Comparison of ENCODE assay signal across 8 cellular contexts in the genomic region with DNA sequence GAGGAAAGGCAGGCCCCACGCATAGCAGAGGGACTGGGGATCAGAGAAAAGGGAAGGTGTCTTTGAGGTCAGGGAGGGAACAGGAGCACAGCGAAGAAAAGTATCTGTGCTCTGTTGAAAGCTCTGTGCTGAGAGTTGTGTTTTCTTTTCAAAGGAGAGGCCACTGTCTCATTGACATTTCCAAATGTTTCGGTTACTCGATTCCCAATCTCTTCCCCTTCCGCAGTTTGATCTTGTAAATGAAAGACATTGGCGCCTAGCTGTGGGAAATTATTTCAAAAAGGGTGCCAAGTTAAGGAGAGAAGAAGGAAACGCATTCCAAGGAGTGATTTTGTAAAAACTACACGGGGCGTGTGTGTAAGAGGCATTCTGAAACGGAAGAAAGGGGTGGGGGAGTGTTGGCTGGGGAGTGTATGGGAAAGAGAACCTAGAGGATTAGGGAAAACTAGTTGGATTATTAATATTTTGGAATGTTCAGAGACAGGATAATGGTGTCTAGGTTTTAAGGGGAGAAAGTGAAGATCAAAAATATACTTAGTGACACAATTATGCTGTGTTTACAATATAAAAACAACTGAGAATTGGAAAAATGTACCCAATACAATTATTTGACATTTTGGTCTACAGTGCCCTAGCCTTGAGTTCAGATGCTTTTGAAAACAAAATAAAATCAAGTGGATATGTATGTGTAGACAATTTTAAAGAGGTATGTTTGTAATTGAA. TPM values are rescaled to one million over a fixed set of nuclear protein-coding genes. Genes with fewer than 3 reads are reported as not detected.
A peak's percentile ranks its signal among the peaks of the same experiment; 100 is the strongest.
DNase-seq lines count a peak whose midpoint lies in the region; ATAC-seq lines count a peak whose summit lies in the region.

No MANE protein-coding gene starts in this region.

- peak; percentile 16 for DNase-seq in DMS53 treated with DMSO at 0.1 percent for 48 hours (lab: John Stamatoyannopoulos, UW; ENCODE audit: unreplicated experiment)
- DNase-seq in DMS53 (lab: John Stamatoyannopoulos, UW), result no peak
- no peak for DNase-seq in activated T-helper 1 cell treated with anti-CD3 and anti-CD28 coated beads, Interleukin-12 subunit alpha, Interleukin-12 subunit beta, Interleukin-2, Interleukin-4 antibody, amounts not matched to agents 30 ng/mL and 10 ng/mL and 1 ng/mL, durations not matched to agents 14 hours and 24 hours and 36 hours (ENCODE audit: low spot score)
- DNase-seq in left ventricle myocardium superior, result no peak
- DNase-seq in skeletal muscle cell (ENCODE audit: low read depth), result no peak
- DNase-seq in NCI-H1694 (lab: John Stamatoyannopoulos, UW), result no peak

- H3K4me1 Mint-ChIP-seq in activated T-helper 1 cell treated with anti-CD3 and anti-CD28 coated beads, Interleukin-12 subunit alpha, Interleukin-12 subunit beta, Interleukin-2, Interleukin-4 antibody, amounts not matched to agents 30 ng/mL and 10 ng/mL and 1 ng/mL, durations not matched to agents 14 hours and 24 hours and 36 hours (ENCODE audit: low read depth), result peaks cover 39% of the 10 kb centered on the region

- no peaks in the 10 kb centered on the region for H3K27me3 Mint-ChIP-seq in activated T-helper 1 cell treated with anti-CD3 and anti-CD28 coated beads, Interleukin-12 subunit alpha, Interleukin-12 subunit beta, Interleukin-2, Interleukin-4 antibody, amounts not matched to agents 30 ng/mL and 10 ng/mL and 1 ng/mL, durations not matched to agents 14 hours and 24 hours and 36 hours (ENCODE audit: insufficient read depth)

- ATAC-seq in HG03280 (IDR thresholded peaks at IDR 0.05; ENCODE audit: unreplicated experiment) (peak; percentile 4), left ventricle myocardium superior (peak; percentile 13), GM19328 (IDR thresholded peaks at IDR 0.05; ENCODE audit: unreplicated experiment) (no peak)

- peaks cover 4% of the 10 kb centered on the region for H3K36me3 Mint-ChIP-seq in activated T-helper 1 cell treated with anti-CD3 and anti-CD28 coated beads, Interleukin-12 subunit alpha, Interleukin-12 subunit beta, Interleukin-2, Interleukin-4 antibody, amounts not matched to agents 30 ng/mL and 10 ng/mL and 1 ng/mL, durations not matched to agents 14 hours and 24 hours and 36 hours (ENCODE audit: low read depth)

- peak overlapping the region; percentile 59 for H3K4me3 ChIP-seq in skeletal muscle cell (ENCODE audit: low read depth, low read length)

- H3K9me3 Mint-ChIP-seq in activated T-helper 1 cell treated with anti-CD3 and anti-CD28 coated beads, Interleukin-12 subunit alpha, Interleukin-12 subunit beta, Interleukin-2, Interleukin-4 antibody, amounts not matched to agents 30 ng/mL and 10 ng/mL and 1 ng/mL, durations not matched to agents 14 hours and 24 hours and 36 hours, result no peaks in the 10 kb centered on the region

- H3K27ac Mint-ChIP-seq in activated T-helper 1 cell treated with anti-CD3 and anti-CD28 coated beads, Interleukin-12 subunit alpha, Interleukin-12 subunit beta, Interleukin-2, Interleukin-4 antibody, amounts not matched to agents 30 ng/mL and 10 ng/mL and 1 ng/mL, durations not matched to agents 14 hours and 24 hours and 36 hours, result peak overlapping the region; percentile 28

- peak overlapping the region; percentile 93 for H3K4me3 Mint-ChIP-seq in activated T-helper 1 cell treated with anti-CD3 and anti-CD28 coated beads, Interleukin-12 subunit alpha, Interleukin-12 subunit beta, Interleukin-2, Interleukin-4 antibody, amounts not matched to agents 30 ng/mL and 10 ng/mL and 1 ng/mL, durations not matched to agents 14 hours and 24 hours and 36 hours

- intact Hi-C loops in activated T-helper 1 cell treated with anti-CD3 and anti-CD28 coated beads, Interleukin-12 subunit alpha, Interleukin-12 subunit beta, Interleukin-2, Interleukin-4 antibody, amounts not matched to agents 30 ng/mL and 10 ng/mL and 1 ng/mL, durations not matched to agents 14 hours and 24 hours and 36 hours (cut with micrococcal nuclease), result loop anchor here (1.0 to 5.0 kb wide), 7 partner anchors 20 to 597 kb away; a partner anchor contains a TSS
- intact Hi-C loops in left ventricle myocardium superior (cut with micrococcal nuclease), result no loop called here

RNA-seq across cellular contexts. Expression of a gene that starts 0.7 kb away (rescaled TPM):
- total RNA-seq in activated T-helper 1 cell treated with anti-CD3 and anti-CD28 coated beads, Interleukin-12 subunit alpha, Interleukin-12 subunit beta, Interleukin-2, Interleukin-4 antibody, amounts not matched to agents 30 ng/mL and 10 ng/mL and 1 ng/mL, durations not matched to agents 14 hours and 24 hours and 36 hours, result 13.2 and 15.6 TPM in 2 replicates
- total RNA-seq in left ventricle myocardium superior, result 24.3 TPM

RNA-seq across cellular contexts. Expression of a gene that starts 19.9 kb away (rescaled TPM):
- total RNA-seq in activated T-helper 1 cell treated with anti-CD3 and anti-CD28 coated beads, Interleukin-12 subunit alpha, Interleukin-12 subunit beta, Interleukin-2, Interleukin-4 antibody, amounts not matched to agents 30 ng/mL and 10 ng/mL and 1 ng/mL, durations not matched to agents 14 hours and 24 hours and 36 hours, result 23.8 and 25.9 TPM in 2 replicates
- 20.8 TPM for total RNA-seq in left ventricle myocardium superior
